ENCODE assay signal across 8 cellular contexts in genomic region chr13:36736119-36736726, GRCh38.
DNase-seq lines count a peak whose midpoint lies in the region; ATAC-seq and FAIRE-seq lines count a peak whose summit lies in the region.

No MANE protein-coding gene starts in this region.

- H3K27me3 ChIP-seq in naive thymus-derived CD4-positive, alpha-beta T cell (ENCODE audit: control insufficient read depth in 2 of 2, insufficient read depth in 2 of 2, low read length in 2 of 2), result no peaks in the 10 kb centered on the region

- POLR2A ChIA-PET in naive thymus-derived CD4-positive, alpha-beta T cell (lab: Charles Lee), result no interaction called here

- DNase-seq in activated effector memory CD4-positive, alpha-beta T cell treated with anti-CD3 and anti-CD28 coated beads, Interleukin-2, amount 50 U/mL, for 16 hours, result peak; percentile 63
- no peak for DNase-seq in activated effector memory CD4-positive, alpha-beta T cell treated with Interleukin-2 at 50 U/mL for 16 hours
- DNase-seq in NAMALWA (ENCODE audit: low spot score) (peak; percentile 45), T1000 (lab: John Stamatoyannopoulos, UW) (peak; percentile 1), ureter (ENCODE audit: low spot score) (peak; percentile 55)
- DNase-seq in naive thymus-derived CD4-positive, alpha-beta T cell, result peak in 7 of 9 donors; percentile 3 to 43 (median 22)

- no peak overlapping the region for H3K27ac Mint-ChIP-seq in naive thymus-derived CD4-positive, alpha-beta T cell

- H3K27me3 Mint-ChIP-seq in naive thymus-derived CD4-positive, alpha-beta T cell, result peaks cover 0 to 4% (median 0%) of the 10 kb centered on the region in 5 donors

- H3K4me1 Mint-ChIP-seq in naive thymus-derived CD4-positive, alpha-beta T cell, result no peaks in the 10 kb centered on the region

- ATAC-seq in naive thymus-derived CD4-positive, alpha-beta T cell, result no peak
- no peak for ATAC-seq in GM21515 (IDR thresholded peaks at IDR 0.05; ENCODE audit: unreplicated experiment)

- H3K36me3 Mint-ChIP-seq in naive thymus-derived CD4-positive, alpha-beta T cell, result no peaks in the 10 kb centered on the region

- intact Hi-C loops in naive thymus-derived CD4-positive, alpha-beta T cell (cut with micrococcal nuclease), result loop anchor here (1.0 kb wide), 3 partner anchors 316 to 453 kb away; partner anchors contain the start of gene SPART (in 2 of the 2)

- H3K9me3 Mint-ChIP-seq in naive thymus-derived CD4-positive, alpha-beta T cell, result no peaks in the 10 kb centered on the region

- peak; percentile 87 for FAIRE-seq in endometrium (lab: Jason Lieb, UNC)

- no peak overlapping the region for H3K27ac ChIP-seq in naive thymus-derived CD4-positive, alpha-beta T cell (ENCODE audit: low read depth, low read length)

- H3K36me3 ChIP-seq in naive thymus-derived CD4-positive, alpha-beta T cell (ENCODE audit: control insufficient read depth in 2 of 3, insufficient read depth in 3 of 3, low read length in 3 of 3), result no peaks in the 10 kb centered on the region

- H3K4me1 ChIP-seq in naive thymus-derived CD4-positive, alpha-beta T cell (ENCODE audit: control insufficient read depth in 2 of 2, insufficient read depth in 2 of 2, low read length in 2 of 2), result no peaks in the 10 kb centered on the region

- no peaks in the 10 kb centered on the region for H3K9me3 ChIP-seq in naive thymus-derived CD4-positive, alpha-beta T cell (ENCODE audit: control insufficient read depth in 2 of 3, low read length in 3 of 3)

- no peak overlapping the region for H3K4me3 ChIP-seq in naive thymus-derived CD4-positive, alpha-beta T cell (ENCODE audit: low read length)

- H3K4me3 Mint-ChIP-seq in naive thymus-derived CD4-positive, alpha-beta T cell, result no peak overlapping the region

- CTCF ChIA-PET in naive thymus-derived CD4-positive, alpha-beta T cell (lab: Charles Lee), result interaction anchor here (0.7 to 3.3 kb wide), 8 partner anchors 14 to 453 kb away, joined by 3 to 17 read pairs (median 3); no protein-coding TSS in a partner anchor
